In the genomic region with DNA sequence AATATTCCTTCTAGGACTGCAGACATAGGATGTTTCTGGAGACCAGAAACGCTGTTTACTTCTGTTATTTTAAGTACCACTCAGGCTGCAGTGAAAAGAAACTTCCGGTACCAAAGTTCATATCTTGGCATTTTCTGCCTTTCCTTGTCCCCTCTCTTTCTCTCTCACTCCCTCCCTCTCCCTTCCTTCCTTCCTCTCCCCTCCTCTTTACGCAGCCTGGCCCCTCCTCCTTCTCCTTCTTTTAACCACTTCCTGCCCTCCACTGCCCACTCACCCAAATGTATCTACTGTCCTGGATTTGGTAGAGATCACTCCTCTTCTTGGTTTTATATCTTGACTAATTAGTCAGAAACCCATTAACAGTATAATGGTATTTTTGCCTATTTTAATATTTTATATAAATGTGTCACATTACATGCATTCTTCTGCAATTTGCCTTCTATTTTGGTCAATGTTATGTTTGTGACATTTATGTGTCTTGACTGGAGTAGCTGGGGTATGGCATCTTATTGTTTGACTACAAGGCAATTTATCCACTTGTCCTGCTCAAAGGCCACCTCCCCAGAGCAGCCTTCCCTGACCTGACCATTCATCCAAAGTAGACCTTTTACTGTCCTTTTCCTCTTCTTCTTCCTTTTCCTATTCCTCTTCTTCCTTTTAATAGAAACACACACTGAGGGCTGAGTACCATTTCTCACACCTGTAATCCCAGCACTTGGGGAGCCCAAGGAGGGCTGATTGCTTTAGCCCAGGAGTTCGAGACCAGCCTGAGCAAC, we compare ENCODE assay signal across 18 cellular contexts. TPM values are rescaled to one million over a fixed set of nuclear protein-coding genes. Genes with fewer than 3 reads are reported as not detected.
A peak's percentile ranks its signal among the peaks of the same experiment; 100 is the strongest.
DNase-seq lines count a peak whose midpoint lies in the region; ATAC-seq, FAIRE-seq and TF ChIP-seq lines count a peak whose summit lies in the region.
"Had no signal": no experiment of that assay in that cellular context is flagged by ENCODE, and none has a peak within 500 bp of the region (broad histone marks: within the 10 kb centered on the region; RNA-seq: fewer than 3 reads in every experiment).

No MANE protein-coding gene starts in this region.

- TF ChIP-seq RAD21 in H1 (IDR thresholded peaks at IDR 0.05 in 1 of 2, conservative IDR thresholded peaks at IDR 0.05 in 1 of 2; ENCODE audit: low read depth in 2 of 2, low read length in 2 of 2), result no peak

- no peak for FAIRE-seq in H1 (lab: Jason Lieb, UNC)
- FAIRE-seq: G401.6 had no signal

- H3K23ac ChIP-seq in H1 (ENCODE audit: insufficient read length), result no peak overlapping the region

- peaks cover 19% of the 10 kb centered on the region for H3K4me1 Mint-ChIP-seq in CD4-positive, alpha-beta T cell (ENCODE audit: low read depth)
- peaks cover 22% of the 10 kb centered on the region for H3K4me1 Mint-ChIP-seq in T-helper 1 cell treated with Interleukin-12 subunit alpha and Interleukin-12 subunit beta and Interleukin-4 antibody, amounts not matched to agents 30 μg/mL and 1 μg/mL, for 36 hours (ENCODE audit: low read depth)
- no peaks in the 10 kb centered on the region for H3K4me1 Mint-ChIP-seq in HFFc6 (ENCODE audit: low read depth)
- H3K4me1 Mint-ChIP-seq: brain had no signal

- no peak overlapping the region for H2AFZ ChIP-seq in H1 (ENCODE audit: low read length)

- H3K79me2 ChIP-seq in DOHH2 (ENCODE audit: control insufficient read depth, low read length) (no peaks in the 10 kb centered on the region), H1 (ENCODE audit: control insufficient read depth in 1 of 2, insufficient read depth in 2 of 2, low read length in 2 of 2) (no peaks in the 10 kb centered on the region)

- no peaks in the 10 kb centered on the region for H3K27me3 ChIP-seq in CD4-positive, alpha-beta T cell (ENCODE audit: control insufficient read depth, insufficient read depth, low read length)
- no peaks in the 10 kb centered on the region for H3K27me3 ChIP-seq in DOHH2 (ENCODE audit: control insufficient read depth, low read length)
- H3K27me3 ChIP-seq in H1 (replicated peaks in 1 of 4; ENCODE audit: control insufficient read depth in 3 of 4, extremely low read depth in 1 of 4, insufficient read depth in 3 of 4, low read length in 3 of 4), result no peaks in the 10 kb centered on the region
- H3K27me3 ChIP-seq: esophagus muscularis mucosa, heart right ventricle, Peyer's patch had no signal

- no peaks in the 10 kb centered on the region for H3K27me3 Mint-ChIP-seq in CD4-positive, alpha-beta T cell
- H3K27me3 Mint-ChIP-seq in T-helper 1 cell treated with Interleukin-12 subunit alpha and Interleukin-12 subunit beta and Interleukin-4 antibody, amounts not matched to agents 30 μg/mL and 1 μg/mL, for 36 hours (ENCODE audit: low read depth), result no peaks in the 10 kb centered on the region
- H3K27me3 Mint-ChIP-seq in HFFc6 (ENCODE audit: insufficient read depth), result no peaks in the 10 kb centered on the region; the same call in 1 of the 2 replicates

- H3K18ac ChIP-seq in H1 (ENCODE audit: extremely low read depth, low read length), result no peak overlapping the region; the same call in 1 of the 2 replicates

- no peak overlapping the region for H3K9ac ChIP-seq in H1 (replicated peaks in 1 of 4; ENCODE audit: extremely low read depth in 1 of 4, low read depth in 3 of 4, low read length in 3 of 4)
- H3K9ac ChIP-seq: KMS-11 had no signal

- H2BK120ac ChIP-seq in H1 (replicated peaks; ENCODE audit: low read depth, low read length), result no peak overlapping the region

- no peak overlapping the region for H4K8ac ChIP-seq in H1 (ENCODE audit: extremely low read depth, insufficient read depth, low read length)

- no peak overlapping the region for H3K27ac ChIP-seq in CD4-positive, alpha-beta T cell (ENCODE audit: low read depth, low read length)
- H3K27ac ChIP-seq in DOHH2 (ENCODE audit: low read depth, low read length) (no peak overlapping the region), H1 (ENCODE audit: low read depth, low read length) (no peak overlapping the region)
- H3K27ac ChIP-seq: esophagus muscularis mucosa, heart right ventricle, KMS-11, Peyer's patch had no signal

- H3K36me3 Mint-ChIP-seq in CD4-positive, alpha-beta T cell (ENCODE audit: low read depth), result no peaks in the 10 kb centered on the region
- peaks cover 5% of the 10 kb centered on the region for H3K36me3 Mint-ChIP-seq in T-helper 1 cell treated with Interleukin-12 subunit alpha and Interleukin-12 subunit beta and Interleukin-4 antibody, amounts not matched to agents 30 μg/mL and 1 μg/mL, for 36 hours (ENCODE audit: low read depth)
- H3K36me3 Mint-ChIP-seq in HFFc6 (ENCODE audit: low read depth), result no peaks in the 10 kb centered on the region

- H4K5ac ChIP-seq in H1 (ENCODE audit: insufficient read length, low read depth, low read length), result no peak overlapping the region

- H3K79me1 ChIP-seq in H1 (ENCODE audit: low read depth, low read length), result no peaks in the 10 kb centered on the region

- no peak overlapping the region for H2BK5ac ChIP-seq in H1 (ENCODE audit: low read depth, low read length)

- POLR2A ChIA-PET in CD4-positive, alpha-beta T cell (lab: Charles Lee), result no interaction called here
- POLR2A ChIA-PET in H1 (lab: Charles Lee; ENCODE audit: partially characterized antibody), result no interaction called here

- H3K4me3 Mint-ChIP-seq in CD4-positive, alpha-beta T cell, result no peak overlapping the region
- no peak overlapping the region for H3K4me3 Mint-ChIP-seq in T-helper 1 cell treated with Interleukin-12 subunit alpha and Interleukin-12 subunit beta and Interleukin-4 antibody, amounts not matched to agents 30 μg/mL and 1 μg/mL, for 36 hours
- no peak overlapping the region for H3K4me3 Mint-ChIP-seq in HFFc6
- H3K4me3 Mint-ChIP-seq: brain; dendritic cell treated with granulocyte-macrophage colony-stimulating factor and Interleukin-4, amounts not matched to agents 40 ng/mL and 50 ng/mL, for 4 days had no signal

- H2AK5ac ChIP-seq in H1 (ENCODE audit: low read depth, low read length), result no peak overlapping the region

- 59% methylated on average over 4 of the region's 4 CpGs; no CpG with 5 or more reads in 1 of the 2 experiments for WGBS in H1 (ENCODE audit: extremely low coverage in 1 of 2, insufficient coverage in 1 of 2, insufficient read length in 1 of 2, insufficient replicate concordance in 2 of 2, low coverage in 1 of 2, low lambda C conversion rate in 2 of 2, missing lambda C conversion rate in 1 of 2), 2 experiments

- ATAC-seq in CD4-positive, alpha-beta T cell (ENCODE audit: poor library complexity), result no peak
- ATAC-seq: heart right ventricle; stimulated activated naive CD8-positive, alpha-beta T cell treated with anti-CD3 and anti-CD28 coated beads, Interleukin-15, Interleukin-2, amounts not matched to agents 100 U/mL and 50 U/mL, for 24 hours had no signal

- no peaks in the 10 kb centered on the region for H3K9me3 Mint-ChIP-seq in CD4-positive, alpha-beta T cell
- H3K9me3 Mint-ChIP-seq in T-helper 1 cell treated with Interleukin-12 subunit alpha and Interleukin-12 subunit beta and Interleukin-4 antibody, amounts not matched to agents 30 μg/mL and 1 μg/mL, for 36 hours, result peaks cover 4% of the 10 kb centered on the region
- no peaks in the 10 kb centered on the region; the same call in 1 of the 2 replicates for H3K9me3 Mint-ChIP-seq in HFFc6
- H3K9me3 Mint-ChIP-seq: dendritic cell treated with granulocyte-macrophage colony-stimulating factor and Interleukin-4, amounts not matched to agents 40 ng/mL and 50 ng/mL, for 4 days had no signal

- CTCF ChIA-PET in CD4-positive, alpha-beta T cell (lab: Charles Lee), result no interaction called here
- CTCF ChIA-PET in H1 (lab: Charles Lee; ENCODE audit: partially characterized antibody), result no interaction called here

- intact Hi-C loops in CD4-positive, alpha-beta T cell (cut with DNase I, micrococcal nuclease), result no loop called here

- H2BK20ac ChIP-seq in H1 (ENCODE audit: low read length), result no peak overlapping the region

- H3K4me2 ChIP-seq in DOHH2 (ENCODE audit: low read length), result peak overlapping the region; percentile 40
- H3K4me2 ChIP-seq in H1 (ENCODE audit: insufficient read depth in 1 of 2, low read depth in 2 of 2, low read length in 2 of 2), result no peak overlapping the region; a peak in 1 of 4 replicates
- H3K4me2 ChIP-seq: KMS-11 had no signal

- no peaks in the 10 kb centered on the region for H3F3A ChIP-seq in DOHH2 (ENCODE audit: control insufficient read depth, insufficient read depth)

- H3K56ac ChIP-seq in H1 (replicated peaks; ENCODE audit: insufficient read length, low read depth, low read length), result no peak overlapping the region

- no peak overlapping the region for H3K4ac ChIP-seq in H1 (replicated peaks; ENCODE audit: insufficient read length, low read depth, low read length)

- no peak overlapping the region for H2BK15ac ChIP-seq in H1 (ENCODE audit: low read length)

- no peak for TF ChIP-seq EP300 in H1 (IDR thresholded peaks at IDR 0.05; ENCODE audit: borderline replicate concordance in 1 of 2, low read depth in 2 of 2, low read length in 2 of 2)

- H3K4me3 ChIP-seq in DOHH2 (ENCODE audit: low read length) (0 out of 2 replicates have a peak overlapping the region, but pooled peaks have one; percentile 24), H1 (ENCODE audit: extremely low read depth in 1 of 4, insufficient read depth in 2 of 4, low read depth in 3 of 4, low read length in 4 of 4) (no peak overlapping the region)
- H3K4me3 ChIP-seq: esophagus muscularis mucosa, heart right ventricle, Peyer's patch had no signal

- H3K9me3 ChIP-seq in CD4-positive, alpha-beta T cell (ENCODE audit: control insufficient read depth, low read length), result no peaks in the 10 kb centered on the region
- H3K9me3 ChIP-seq in DOHH2 (ENCODE audit: control insufficient read depth, insufficient read depth, low read length) (no peaks in the 10 kb centered on the region), H1 (ENCODE audit: insufficient read depth in 2 of 2, low read depth in 1 of 2, low read length in 1 of 2) (no peaks in the 10 kb centered on the region; a peak in 1 of 4 replicates)
- H3K9me3 ChIP-seq: Peyer's patch had no signal

- peak overlapping the region; percentile 54 for H3K27ac Mint-ChIP-seq in CD4-positive, alpha-beta T cell
- peak overlapping the region; percentile 61 for H3K27ac Mint-ChIP-seq in T-helper 1 cell treated with Interleukin-12 subunit alpha and Interleukin-12 subunit beta and Interleukin-4 antibody, amounts not matched to agents 30 μg/mL and 1 μg/mL, for 36 hours
- no peak overlapping the region for H3K27ac Mint-ChIP-seq in HFFc6
- H3K27ac Mint-ChIP-seq: brain; dendritic cell treated with granulocyte-macrophage colony-stimulating factor and Interleukin-4, amounts not matched to agents 40 ng/mL and 50 ng/mL, for 4 days had no signal

- H3K4me1 ChIP-seq in DOHH2 (ENCODE audit: control insufficient read depth, low read length) (peaks cover 27% of the 10 kb centered on the region), H1 (replicated peaks in 1 of 4; ENCODE audit: control insufficient read depth in 3 of 4, insufficient read depth in 4 of 4, low read length in 3 of 4) (no peaks in the 10 kb centered on the region)
- H3K4me1 ChIP-seq: esophagus muscularis mucosa, Peyer's patch had no signal

- no peak for DNase-seq in CD4-positive, alpha-beta T cell
- no peak for DNase-seq in H1 (ENCODE audit: low read depth in 1 of 2, low spot score in 2 of 2)
- no peak for DNase-seq in ureter (ENCODE audit: low spot score)
- DNase-seq in HFFc6, result no peak
- DNase-seq in NCI-H2029 (lab: John Stamatoyannopoulos, UW), result no peak
- DNase-seq: activated CD4-positive, alpha-beta T cell treated with anti-CD3 and anti-CD28 coated beads for 48 hours; activated effector memory CD4-positive, alpha-beta T cell treated with Interleukin-2 at 50 U/mL for 16 hours; heart right ventricle; NCI-H187; Peyer's patch; stimulated activated naive CD8-positive, alpha-beta T cell treated with anti-CD3 and anti-CD28 coated beads, Interleukin-15, Interleukin-2, amounts not matched to agents 100 U/mL and 50 U/mL, for 24 hours had no signal

- H4K20me1 ChIP-seq in DOHH2 (ENCODE audit: control insufficient read depth, insufficient read depth, low read depth, low read length) (no peaks in the 10 kb centered on the region), H1 (replicated peaks in 1 of 2; ENCODE audit: control insufficient read depth in 1 of 2, insufficient read depth in 2 of 2, low read length in 2 of 2) (no peaks in the 10 kb centered on the region)

- no peak overlapping the region for H3K14ac ChIP-seq in H1 (ENCODE audit: insufficient read length)

- H2BK12ac ChIP-seq in H1 (ENCODE audit: low read depth, low read length), result no peak overlapping the region

- no peak for TF ChIP-seq CTCF in CD4-positive, alpha-beta T cell (IDR thresholded peaks at IDR 0.05)
- TF ChIP-seq CTCF in DOHH2 (IDR thresholded peaks at IDR 0.05; ENCODE audit: low read depth, low read length, poor library complexity, severe bottlenecking) (no peak), H1 (IDR thresholded peaks at IDR 0.05; ENCODE audit: control extremely low read depth in 1 of 3, insufficient read depth in 1 of 3, low read depth in 1 of 3, low read length in 3 of 3) (no peak), HFFc6 (IDR thresholded peaks at IDR 0.05) (no peak)

- no peak for TF ChIP-seq POLR2A in H1 (IDR thresholded peaks at IDR 0.05; ENCODE audit: control extremely low read depth in 1 of 2, low read depth in 2 of 2, low read length in 2 of 2)

- peak overlapping the region; percentile 54 for H4K91ac ChIP-seq in H1 (replicated peaks; ENCODE audit: insufficient read length, low read length)

- H3K23me2 ChIP-seq in H1 (ENCODE audit: low read depth, low read length), result no peaks in the 10 kb centered on the region

- no peaks in the 10 kb centered on the region for H3K9me2 ChIP-seq in DOHH2 (replicated peaks; ENCODE audit: control insufficient read depth, low read length)

- H3K36me3 ChIP-seq in DOHH2 (ENCODE audit: control insufficient read depth, low read length) (no peaks in the 10 kb centered on the region), H1 (ENCODE audit: control insufficient read depth in 2 of 4, insufficient read depth in 4 of 4, low read length in 3 of 4) (no peaks in the 10 kb centered on the region; a peak in 1 of 8 replicates)
- H3K36me3 ChIP-seq: esophagus muscularis mucosa, heart right ventricle, Peyer's patch had no signal

RNA-seq across cellular contexts. Expression of a gene that starts 56.9 kb away (rescaled TPM):
- total RNA-seq in CD4-positive, alpha-beta T cell, result 10 to 100 TPM; 26.1 to 26.3 TPM
- total RNA-seq in H1 (2021; fragmentation: NEBNext Ultra II Directional; extraction: Animal tissue kit (Norgen Biotek cat#: 25700)), result 50.8 and 54.7 TPM in 2 replicates
- 25.0 and 38.7 TPM in 2 replicates for polyA plus RNA-seq in H1 (2011; rRNA removed)
- 23.7 TPM for polyA plus RNA-seq in H1 (2011; cell fraction: cytosol; rRNA removed)
- polyA plus RNA-seq in H1 (2011; cell fraction: nucleus; rRNA removed), result 71.8 TPM
- 30.9 to 39.5 TPM (median 38.0 TPM) in 4 replicates for polyA plus RNA-seq in H1 (2012, experiment 1 of 2)
- polyA plus RNA-seq in H1 (2012, experiment 2 of 2), result 13.5 TPM
- polyA plus RNA-seq in H1 (2013, experiment 1 of 2), result 27.2 TPM
- 25.2 TPM for polyA plus RNA-seq in H1 (2013, experiment 2 of 2)
- 34.2 and 37.3 TPM in 2 replicates for polyA minus RNA-seq in H1 (2011; rRNA and poly(A)+ RNA removed)
- 61.1 TPM for polyA minus RNA-seq in H1 (2011; cell fraction: cytosol; rRNA and poly(A)+ RNA removed)
- 51.4 TPM for polyA minus RNA-seq in H1 (2011; cell fraction: nucleus; rRNA and poly(A)+ RNA removed)
- 41.3 TPM for total RNA-seq in ureter
- 10 to 100 TPM; 15.0 to 20.3 (median 18.3) TPM for total RNA-seq in HFFc6 (2021; fragmentation: NEBNext Ultra II Directional; extraction: Animal tissue kit (Norgen Biotek cat#: 25700))
